In the genomic region with DNA sequence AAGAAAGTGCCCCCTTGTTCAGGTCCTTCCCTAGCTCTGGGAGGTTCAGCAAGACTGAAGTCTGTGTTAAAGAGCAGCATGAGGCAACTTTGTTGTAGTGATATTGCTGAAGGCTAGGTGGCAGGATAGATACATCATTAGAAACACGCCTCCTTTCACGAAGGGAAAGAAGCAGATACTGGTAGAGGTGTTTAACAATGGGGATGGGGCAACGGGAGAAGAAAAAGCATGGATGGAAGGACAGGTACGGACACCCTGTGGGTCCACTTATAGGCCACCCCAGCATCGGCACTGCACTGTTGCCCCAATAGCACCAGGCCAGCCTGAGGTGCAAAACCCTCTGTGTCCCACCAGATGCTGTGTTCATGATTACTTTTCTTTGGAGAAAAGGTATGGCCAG, we compare ENCODE assay signal across 8 cellular contexts. TPM values are rescaled to one million over a fixed set of nuclear protein-coding genes. Genes with fewer than 3 reads are reported as not detected.
DNase-seq lines count a peak whose midpoint lies in the region; ATAC-seq and TF ChIP-seq lines count a peak whose summit lies in the region.

No MANE protein-coding gene starts in this region.

- H3K79me2 ChIP-seq in hepatocyte, result peaks cover 13% of the 10 kb centered on the region

- no peaks in the 10 kb centered on the region for H4K20me1 ChIP-seq in hepatocyte (ENCODE audit: insufficient read depth, poor library complexity, severe bottlenecking)

- peak overlapping the region; percentile 22 for H3K9ac ChIP-seq in adipocyte (ENCODE audit: low read length)

- H3K27ac ChIP-seq in hepatocyte (peak overlapping the region; percentile 76), spleen (peak overlapping the region; percentile 4 to 61 (median 52))

- peak; percentile 89 for DNase-seq in G401 (ENCODE audit: low spot score)
- DNase-seq in NCI-H345 treated with DMSO at 0.1 percent for 48 hours (lab: John Stamatoyannopoulos, UW; ENCODE audit: unreplicated experiment), result peak; percentile 86
- DNase-seq in adipocyte (ENCODE audit: low read depth), result peak; percentile 89
- DNase-seq in hepatocyte (ENCODE audit: low spot score), result peak; percentile 85
- DNase-seq in spleen, result no peak
- DNase-seq in activated effector memory CD4-positive, alpha-beta T cell treated with Interleukin-2 at 50 U/mL for 16 hours, result no peak

- no peaks in the 10 kb centered on the region for H3K36me3 ChIP-seq in adipocyte (ENCODE audit: control insufficient read depth, insufficient read depth, low read length, severe bottlenecking)
- H3K36me3 ChIP-seq in hepatocyte (replicated peaks; ENCODE audit: insufficient read depth, low read depth), result no peaks in the 10 kb centered on the region
- H3K36me3 ChIP-seq in spleen, result no peaks in the 10 kb centered on the region

- no peak for TF ChIP-seq POLR2A in spleen (IDR thresholded peaks at IDR 0.05)

- H3K4me2 ChIP-seq in hepatocyte, result peak overlapping the region; percentile 18

- no peak overlapping the region for H3K4me3 ChIP-seq in adipocyte (ENCODE audit: low read length)
- no peak overlapping the region for H3K4me3 ChIP-seq in hepatocyte
- no peak overlapping the region for H3K4me3 ChIP-seq in spleen

- H3K9me3 ChIP-seq in adipocyte (ENCODE audit: control insufficient read depth, low read length) (no peaks in the 10 kb centered on the region), hepatocyte (ENCODE audit: low read depth) (no peaks in the 10 kb centered on the region), spleen (no peaks in the 10 kb centered on the region)

- H3K4me1 ChIP-seq in adipocyte (ENCODE audit: control insufficient read depth, insufficient read depth, low read length) (peaks cover 41% of the 10 kb centered on the region), hepatocyte (ENCODE audit: insufficient read depth) (peaks cover 56% of the 10 kb centered on the region), spleen (peaks cover 12 to 58% (median 23%) of the 10 kb centered on the region in 6 donors)

- peak; percentile 87 for TF ChIP-seq CTCF in hepatocyte (IDR thresholded peaks at IDR 0.05; ENCODE audit: poor library complexity)
- peak in 7 of 11 experiments; percentile 32 to 62 (median 53) for TF ChIP-seq CTCF in spleen (IDR thresholded peaks at IDR 0.05 in 8 of 11, conservative IDR thresholded peaks at IDR 0.05 in 3 of 11)

- H3K9me2 ChIP-seq in hepatocyte (replicated peaks; ENCODE audit: insufficient read depth), result no peaks in the 10 kb centered on the region

- WGBS in hepatocyte (ENCODE audit: low lambda C conversion rate, missing lambda C conversion rate), result 23% methylated on average over 5 of the region's 5 CpGs
- WGBS in spleen, 5 donors, result 14 to 21% (median 17%) methylated on average over 5 of the region's 5 CpGs

- H3K27me3 ChIP-seq in adipocyte (replicated peaks; ENCODE audit: control insufficient read depth, insufficient read depth, low read length), result no peaks in the 10 kb centered on the region
- H3K27me3 ChIP-seq in hepatocyte, result no peaks in the 10 kb centered on the region
- peaks cover 0 to 76% (median 17%) of the 10 kb centered on the region in 7 donors for H3K27me3 ChIP-seq in spleen (replicated peaks in 1 of 7)

- H2AFZ ChIP-seq in hepatocyte, result no peak overlapping the region

- ATAC-seq in HG02973 (IDR thresholded peaks at IDR 0.05; ENCODE audit: unreplicated experiment) (peak; percentile 67), GM19395 (IDR thresholded peaks at IDR 0.05; ENCODE audit: unreplicated experiment) (no peak)

- intact Hi-C loops in spleen (cut with DNase I; ENCODE audit: low total_unique reads), result loop anchor here (5.0 to 10.0 kb wide), 2 partner anchors 466 to 813 kb away; no protein-coding TSS in a partner anchor

- in situ Hi-C loops in G401 (cut with HindIII; ENCODE audit: low sequenced_read_pairs), result loop anchor here (25.0 kb wide), 1 partner anchor 813 kb away; no protein-coding TSS in a partner anchor

RNA-seq across cellular contexts. Expression of gene IGFBP5, which starts 3.5 kb away (rescaled TPM):
- total RNA-seq in G401 (2014; rRNA removed; shearing (Covaris generic)), result 0.24 TPM in 1 of 2 replicates, not detected in the other
- total RNA-seq in hepatocyte (190 and 232 TPM in 2 replicates), spleen (100 to 1,000 TPM in 1 of 7 donors, 10 to 100 TPM in 6; 23.4 to 114 (median 34.5) TPM)
- polyA plus RNA-seq in hepatocyte (113 TPM in 2 replicates), spleen (10 to 100 TPM in 2 of 3 donors, 1 to 10 TPM in 1; 5.0 to 18.1 (median 15.6) TPM)

Comparison
In these comparisons a context has a peak if more than half of its experiments do, and no peak if none do; other contexts are left out.
1. DNase-seq: peak in G401 (single experiment), NCI-H345 treated with DMSO at 0.1 percent for 48 hours (single experiment), adipocyte (single experiment) and hepatocyte (single experiment); none in spleen (single experiment) and activated effector memory CD4-positive, alpha-beta T cell treated with Interleukin-2 at 50 U/mL for 16 hours (single experiment).
2. RNA of gene IGFBP5, which starts 3.5 kb away (total RNA-seq): 190 to 232 TPM in hepatocyte and 23.4 to 114 TPM in spleen; 0.24 TPM in G401; every median in the first group is over 10 times any median in the second.